In the genomic region with DNA sequence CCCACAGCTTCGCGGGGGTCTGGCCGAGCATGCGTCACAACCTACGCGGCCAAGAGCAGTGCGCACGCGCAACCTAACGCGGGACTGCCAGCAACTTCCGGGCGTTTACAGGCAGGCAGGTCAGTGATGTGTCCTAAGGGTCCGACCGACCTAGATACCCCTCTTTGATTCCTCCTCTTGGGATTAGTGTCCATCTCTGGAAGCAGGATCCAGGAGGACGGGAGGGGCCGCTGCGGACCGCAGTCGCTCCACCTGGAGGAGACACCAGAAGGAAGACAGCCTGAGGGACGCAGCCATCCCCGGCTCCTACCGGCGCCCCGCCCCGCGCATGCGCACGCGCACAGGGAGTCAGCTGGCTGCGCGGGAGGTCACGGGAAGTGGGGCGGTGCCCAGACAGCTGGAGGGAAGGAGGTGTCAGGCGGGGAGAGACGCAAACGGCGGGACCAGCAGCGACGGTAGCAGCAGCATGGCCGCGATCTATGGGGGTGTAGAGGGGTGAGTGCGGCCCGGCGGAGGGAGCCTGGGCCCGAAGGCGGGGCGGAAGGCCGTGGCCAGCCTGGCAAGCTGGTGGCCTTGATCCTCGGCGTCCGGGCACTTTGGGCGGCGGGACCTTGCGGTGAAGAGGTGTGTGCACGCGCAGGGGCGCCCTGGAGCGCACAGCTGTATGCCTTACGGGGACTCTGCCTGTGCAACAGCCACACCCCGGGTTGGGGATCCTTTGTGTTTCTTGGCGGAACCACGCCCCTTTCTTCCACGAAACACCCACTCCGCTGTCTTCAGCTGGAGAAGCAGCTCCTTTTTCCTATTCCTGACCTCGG, we compare ENCODE assay signal across 8 cellular contexts. TPM values are rescaled to one million over a fixed set of nuclear protein-coding genes. Genes with fewer than 3 reads are reported as not detected.
DNase-seq lines count a peak whose midpoint lies in the region; ATAC-seq and TF ChIP-seq lines count a peak whose summit lies in the region.

A gene (plus strand): TSS at position 431 of the 818 bp plus-strand sequence. CDS start 36 bp downstream, at position 467.

- peak within 1 kb of the TSS; percentile 92 to 98 for H3K4me3 ChIP-seq in SK-N-SH (ENCODE audit: low read depth in 2 of 2, low read length in 1 of 2)

- peaks cover 5 to 18% of the 10 kb centered on the region in 2 experiments; a peak in 3 of 4 replicates for H3K4me1 ChIP-seq in SK-N-SH (ENCODE audit: control insufficient read depth in 1 of 2, insufficient read depth in 2 of 2, low read depth in 1 of 2, low read length in 1 of 2)

- H4K20me1 ChIP-seq in SK-N-SH (ENCODE audit: insufficient read depth): no peaks in the 10 kb centered on the region

- peak within 1 kb of the TSS; percentile 94 for H3K4me2 ChIP-seq in SK-N-SH

- under 1% methylated on average over 36 of the region's 66 CpGs for WGBS in SK-N-SH (ENCODE audit: low lambda C conversion rate)

- peak; percentile 43 for ATAC-seq in HG02610 (IDR thresholded peaks at IDR 0.05; ENCODE audit: unreplicated experiment)

- H3K9me3 ChIP-seq in SK-N-SH: no peaks in the 10 kb centered on the region

- peak within 1 kb of the TSS; percentile 92 to 97 for H3K27ac ChIP-seq in SK-N-SH (ENCODE audit: low read depth in 2 of 2, low read length in 1 of 2)

- CTCF ChIA-PET in GM10248 (lab: Yijun Ruan, JAX): interaction anchor here (0.7 to 6.1 kb wide), 10 partner anchors 8 to 87 kb away, joined by 3 to 44 read pairs (median 6); no protein-coding TSS in a partner anchor
- CTCF ChIA-PET in SK-N-SH (lab: Yijun Ruan, JAX): interaction anchor here (0.9 to 2.7 kb wide), 13 partner anchors 9 to 207 kb away, joined by 3 to 15 read pairs (median 3); a partner anchor contains a TSS

- peak within 1 kb of the TSS; percentile 87 for H3K9ac ChIP-seq in SK-N-SH

- H3F3A ChIP-seq in SK-N-SH (replicated peaks; ENCODE audit: insufficient read depth): no peaks in the 10 kb centered on the region

- TF ChIP-seq RAD21 in SK-N-SH (IDR thresholded peaks at IDR 0.05; ENCODE audit: low read length): no peak

- DNase-seq in GM10248 (ENCODE audit: extremely low spot score) (peak; percentile 96), NCI-H1092 (lab: John Stamatoyannopoulos, UW) (peak; percentile 83), SK-N-SH (peak; percentile 99), germinal center (ENCODE audit: low spot score) (peak; percentile 97), nucleus accumbens (lab: John Stamatoyannopoulos, UW) (peak; percentile 74 to 100 (median 98)), superior temporal gyrus (ENCODE audit: extremely low spot score) (peak; percentile 97)
- peak; percentile 98 for DNase-seq in activated naive CD4-positive, alpha-beta T cell treated with anti-CD3 and anti-CD28 coated beads, Interleukin-2, amount 50 U/mL, for 16 hours

- TF ChIP-seq CTCF in GM10248 (IDR thresholded peaks at IDR 0.05; ENCODE audit: control extremely low read depth, extremely low read depth, low read depth, missing control alignments) (no peak), SK-N-SH (IDR thresholded peaks at IDR 0.05) (no peak)

- peaks cover 5 to 18% of the 10 kb centered on the region in 2 experiments for H3K36me3 ChIP-seq in SK-N-SH (replicated peaks in 1 of 2; ENCODE audit: control insufficient read depth in 1 of 2, insufficient read depth in 2 of 2, low read length in 1 of 2)

- no peaks in the 10 kb centered on the region for H3K9me2 ChIP-seq in SK-N-SH

- TF ChIP-seq EP300 in SK-N-SH (IDR thresholded peaks at IDR 0.05; ENCODE audit: borderline replicate concordance in 1 of 2, low read depth in 1 of 2, low read length in 1 of 2): no peak

- peaks cover 42% of the 10 kb centered on the region for H3K79me2 ChIP-seq in SK-N-SH (ENCODE audit: insufficient read depth)

- peak within 1 kb of the TSS; percentile 84 for H2AFZ ChIP-seq in SK-N-SH (ENCODE audit: low read depth)

- POLR2A ChIA-PET in GM10248 (lab: Yijun Ruan, JAX) (interaction anchor here (0.6 to 2.9 kb wide), 3 partner anchors 62 to 873 kb away, joined by 3 to 9 read pairs (median 3); a partner anchor contains a TSS), SK-N-SH (lab: Yijun Ruan, JAX) (interaction anchor here (1.0 to 1.4 kb wide), 11 partner anchors 9 to 67 kb away, joined by 3 to 8 read pairs (median 4); a partner anchor contains a TSS)

- H3K27me3 ChIP-seq in SK-N-SH (ENCODE audit: insufficient read depth): no peaks in the 10 kb centered on the region; the same call in 1 of the 2 replicates

TF ChIP-seq in SK-N-SH, 30 proteins besides CTCF, POLR2A, EP300 and RAD21 (continues in another document):
- TF ChIP-seq CHD2 (IDR thresholded peaks at IDR 0.05; ENCODE audit: low read length, partially characterized antibody) (peak; percentile 46), ELF1 (IDR thresholded peaks at IDR 0.05) (peak; percentile 81; the same call in 1 of the 2 replicates), SIN3A (IDR thresholded peaks at IDR 0.05; ENCODE audit: borderline replicate concordance, low read depth, low read length) (peak; percentile 96; the same call in 1 of the 2 replicates), FOXJ3 (CRISPR knock-in tag; IDR thresholded peaks at IDR 0.05) (no peak; the same call in 1 of the 2 replicates), TAF1 (IDR thresholded peaks at IDR 0.05; ENCODE audit: borderline replicate concordance, low read depth, low read length) (peak; percentile 84), MXI1 (IDR thresholded peaks at IDR 0.05; ENCODE audit: low read depth, low read length) (peak; percentile 62), JUND (IDR thresholded peaks at IDR 0.05) (no peak; the same call in 1 of the 2 replicates), POLR2AphosphoS5 (IDR thresholded peaks at IDR 0.05; ENCODE audit: low read depth, low read length) (peak; percentile 99), TCF12 (IDR thresholded peaks at IDR 0.05) (no peak), TEAD4 (IDR thresholded peaks at IDR 0.05; ENCODE audit: borderline replicate concordance, insufficient read depth) (no peak), NRF1 (IDR thresholded peaks at IDR 0.05; ENCODE audit: low read depth, low read length) (peak; percentile 88), GATA2 (CRISPR knock-in tag; IDR thresholded peaks at IDR 0.05) (no peak), GABPA (IDR thresholded peaks at IDR 0.05; ENCODE audit: low read depth) (peak; percentile 68), YY1 (IDR thresholded peaks at IDR 0.05; ENCODE audit: low read depth) (peak; percentile 65; the same call in 1 of the 2 replicates), RCOR1 (IDR thresholded peaks at IDR 0.05; ENCODE audit: low read length) (no peak), FOSL2 (IDR thresholded peaks at IDR 0.05; ENCODE audit: borderline replicate concordance, low read depth) (no peak), EZH2phosphoT487 (IDR thresholded peaks at IDR 0.05; ENCODE audit: borderline replicate concordance, low read depth) (no peak), FOXM1 (IDR thresholded peaks at IDR 0.05; ENCODE audit: low read depth) (no peak)
- TF ChIP-seq, protein P1, sequence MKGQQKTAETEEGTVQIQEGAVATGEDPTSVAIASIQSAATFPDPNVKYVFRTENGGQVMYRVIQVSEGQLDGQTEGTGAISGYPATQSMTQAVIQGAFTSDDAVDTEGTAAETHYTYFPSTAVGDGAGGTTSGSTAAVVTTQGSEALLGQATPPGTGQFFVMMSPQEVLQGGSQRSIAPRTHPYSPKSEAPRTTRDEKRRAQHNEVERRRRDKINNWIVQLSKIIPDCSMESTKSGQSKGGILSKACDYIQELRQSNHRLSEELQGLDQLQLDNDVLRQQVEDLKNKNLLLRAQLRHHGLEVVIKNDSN (IDR thresholded peaks at IDR 0.05; ENCODE audit: borderline replicate concordance, low read depth): peak; percentile 89
- TF ChIP-seq, protein P2, sequence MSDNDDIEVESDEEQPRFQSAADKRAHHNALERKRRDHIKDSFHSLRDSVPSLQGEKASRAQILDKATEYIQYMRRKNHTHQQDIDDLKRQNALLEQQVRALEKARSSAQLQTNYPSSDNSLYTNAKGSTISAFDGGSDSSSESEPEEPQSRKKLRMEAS (IDR thresholded peaks at IDR 0.05; ENCODE audit: low read depth): peak; percentile 79
- TF ChIP-seq, protein P3, sequence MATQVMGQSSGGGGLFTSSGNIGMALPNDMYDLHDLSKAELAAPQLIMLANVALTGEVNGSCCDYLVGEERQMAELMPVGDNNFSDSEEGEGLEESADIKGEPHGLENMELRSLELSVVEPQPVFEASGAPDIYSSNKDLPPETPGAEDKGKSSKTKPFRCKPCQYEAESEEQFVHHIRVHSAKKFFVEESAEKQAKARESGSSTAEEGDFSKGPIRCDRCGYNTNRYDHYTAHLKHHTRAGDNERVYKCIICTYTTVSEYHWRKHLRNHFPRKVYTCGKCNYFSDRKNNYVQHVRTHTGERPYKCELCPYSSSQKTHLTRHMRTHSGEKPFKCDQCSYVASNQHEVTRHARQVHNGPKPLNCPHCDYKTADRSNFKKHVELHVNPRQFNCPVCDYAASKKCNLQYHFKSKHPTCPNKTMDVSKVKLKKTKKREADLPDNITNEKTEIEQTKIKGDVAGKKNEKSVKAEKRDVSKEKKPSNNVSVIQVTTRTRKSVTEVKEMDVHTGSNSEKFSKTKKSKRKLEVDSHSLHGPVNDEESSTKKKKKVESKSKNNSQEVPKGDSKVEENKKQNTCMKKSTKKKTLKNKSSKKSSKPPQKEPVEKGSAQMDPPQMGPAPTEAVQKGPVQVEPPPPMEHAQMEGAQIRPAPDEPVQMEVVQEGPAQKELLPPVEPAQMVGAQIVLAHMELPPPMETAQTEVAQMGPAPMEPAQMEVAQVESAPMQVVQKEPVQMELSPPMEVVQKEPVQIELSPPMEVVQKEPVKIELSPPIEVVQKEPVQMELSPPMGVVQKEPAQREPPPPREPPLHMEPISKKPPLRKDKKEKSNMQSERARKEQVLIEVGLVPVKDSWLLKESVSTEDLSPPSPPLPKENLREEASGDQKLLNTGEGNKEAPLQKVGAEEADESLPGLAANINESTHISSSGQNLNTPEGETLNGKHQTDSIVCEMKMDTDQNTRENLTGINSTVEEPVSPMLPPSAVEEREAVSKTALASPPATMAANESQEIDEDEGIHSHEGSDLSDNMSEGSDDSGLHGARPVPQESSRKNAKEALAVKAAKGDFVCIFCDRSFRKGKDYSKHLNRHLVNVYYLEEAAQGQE (IDR thresholded peaks at IDR 0.05; ENCODE audit: low read depth, low read length): no peak
- TF ChIP-seq, protein P4, sequence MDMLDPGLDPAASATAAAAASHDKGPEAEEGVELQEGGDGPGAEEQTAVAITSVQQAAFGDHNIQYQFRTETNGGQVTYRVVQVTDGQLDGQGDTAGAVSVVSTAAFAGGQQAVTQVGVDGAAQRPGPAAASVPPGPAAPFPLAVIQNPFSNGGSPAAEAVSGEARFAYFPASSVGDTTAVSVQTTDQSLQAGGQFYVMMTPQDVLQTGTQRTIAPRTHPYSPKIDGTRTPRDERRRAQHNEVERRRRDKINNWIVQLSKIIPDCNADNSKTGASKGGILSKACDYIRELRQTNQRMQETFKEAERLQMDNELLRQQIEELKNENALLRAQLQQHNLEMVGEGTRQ (IDR thresholded peaks at IDR 0.05; ENCODE audit: borderline replicate concordance, low read depth, low read length): peak; percentile 58

RNA-seq across cellular contexts. Expression of the gene that starts here (rescaled TPM):
- polyA plus RNA-seq in SK-N-SH (2012; rRNA removed): 74.8 and 83.6 TPM in 2 replicates
- 53.9 and 61.5 TPM in 2 replicates for polyA plus RNA-seq in SK-N-SH (2012; cell fraction: cytosol; rRNA removed)
- 142 and 172 TPM in 2 replicates for polyA plus RNA-seq in SK-N-SH (2012; cell fraction: nucleus; rRNA removed)

Comparison
In these comparisons a context has a peak if more than half of its experiments do, and no peak if none do; other contexts are left out.
1. Peak in every context shown above with its lines: DNase-seq, ATAC-seq, H3K4me3 ChIP-seq and H3K27ac ChIP-seq.